ENCODE assay signal across 4 cellular contexts in the genomic region with DNA sequence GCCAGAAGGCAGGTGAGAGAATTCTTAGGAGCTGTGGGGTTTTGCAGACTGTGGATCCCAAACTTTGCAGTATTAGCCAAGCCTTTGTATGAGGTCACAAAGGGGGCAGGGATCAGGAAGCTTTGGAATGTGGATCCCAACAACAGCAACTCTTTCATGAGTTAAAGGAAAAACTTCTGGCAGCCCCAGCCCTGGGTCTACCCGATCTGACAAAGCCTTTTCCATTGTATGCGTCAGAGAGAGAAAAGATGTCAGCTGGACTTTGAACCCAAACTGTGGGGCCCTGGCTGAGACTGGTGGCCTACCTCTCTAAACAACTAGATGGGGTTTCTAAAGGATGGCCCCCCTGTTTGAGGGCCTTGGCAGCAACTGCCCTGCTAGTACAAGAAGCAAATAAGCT.
A peak's percentile ranks its signal among the peaks of the same experiment; 100 is the strongest.
DNase-seq lines count a peak whose midpoint lies in the region; ATAC-seq, FAIRE-seq and TF ChIP-seq lines count a peak whose summit lies in the region.
"Not testable (repeated sequence)": the region's sequence is repeated elsewhere in the genome, so short reads cannot be mapped to it uniquely, and the experiment has no call there.

No MANE protein-coding gene starts in this region.

- intact Hi-C loops in HepG2 (cut with micrococcal nuclease; ENCODE audit: unreplicated experiment): not testable (repeated sequence)

- H3K4me2 ChIP-seq in hepatocyte: not testable (repeated sequence)
- peak overlapping the region; percentile 62 for H3K4me2 ChIP-seq in HepG2 (ENCODE audit: low read depth, low read length)

- H3K27me3 ChIP-seq in endodermal cell (ENCODE audit: control insufficient read depth, insufficient read depth, low read length, poor library complexity, severe bottlenecking); hepatocyte; HepG2 (ENCODE audit: control insufficient read depth in 1 of 2, insufficient read depth in 2 of 2, low read length in 2 of 2): not testable (repeated sequence)

- H3K4me1 Mint-ChIP-seq in endodermal cell (peaks cover 29% of the 10 kb centered on the region), progenitor cell of endocrine pancreas (ENCODE audit: low read depth) (peaks cover 20% of the 10 kb centered on the region)

- POLR2A ChIA-PET in HepG2 (lab: Yijun Ruan, JAX): interaction anchor here (1.1 to 2.2 kb wide), 3 partner anchors 45 to 102 kb away, joined by 4 to 17 read pairs (median 4); a partner anchor contains a TSS

- not testable (repeated sequence) for ATAC-seq in HepG2

- TF ChIP-seq CTCF in endodermal cell (conservative IDR thresholded peaks at IDR 0.05); hepatocyte (IDR thresholded peaks at IDR 0.05; ENCODE audit: poor library complexity); HepG2 (CRISPR knock-in tag; IDR thresholded peaks at IDR 0.05); progenitor cell of endocrine pancreas (IDR thresholded peaks at IDR 0.05; ENCODE audit: unreplicated experiment): not testable (repeated sequence)

- in situ Hi-C loops in HepG2 (cut with HindIII; ENCODE audit: extremely low pct_ligation_motif_present, low pct_unique_long_range_greater_than_20kb): not testable (repeated sequence)

- CTCF ChIA-PET in HepG2 (lab: Yijun Ruan, JAX; ENCODE audit: low intra/inter-chr PET ratio, low total read pairs): not testable (repeated sequence)

- not testable (repeated sequence) for H3K9me2 ChIP-seq in hepatocyte (replicated peaks; ENCODE audit: insufficient read depth)

- not testable (repeated sequence) for H3K9me3 Mint-ChIP-seq in endodermal cell; progenitor cell of endocrine pancreas (ENCODE audit: low read depth)

- BruUV-seq in HepG2 (replicated peaks; lab: Mats Ljungman, UMichigan): not testable (repeated sequence)

- not testable (repeated sequence) for H3K4me1 ChIP-seq in endodermal cell (ENCODE audit: control insufficient read depth, insufficient read depth, low read length)
- H3K4me1 ChIP-seq in hepatocyte (ENCODE audit: insufficient read depth) (peaks cover 11% of the 10 kb centered on the region), HepG2 (ENCODE audit: insufficient read depth, low read length) (peaks cover 37% of the 10 kb centered on the region)

- peak; percentile 55 for FAIRE-seq in HepG2 (lab: Jason Lieb, UNC)

- not testable (repeated sequence) for H3K4me3 Mint-ChIP-seq in endodermal cell; progenitor cell of endocrine pancreas (ENCODE audit: low read depth)

- 75% methylated on average over 2 of the region's 2 CpGs; no CpG with 5 or more reads in 1 of the 2 experiments for WGBS in endodermal cell (ENCODE audit: insufficient coverage in 1 of 2, insufficient read length in 1 of 2), 2 experiments
- 42% methylated on average over 2 of the region's 2 CpGs for WGBS in hepatocyte (ENCODE audit: low lambda C conversion rate, missing lambda C conversion rate)
- 7% methylated on average over 2 of the region's 2 CpGs for WGBS in HepG2 (ENCODE audit: low lambda C conversion rate)

- not testable (repeated sequence) for H3K36me3 ChIP-seq in endodermal cell (ENCODE audit: control insufficient read depth, insufficient read depth, low read length); hepatocyte (replicated peaks; ENCODE audit: insufficient read depth, low read depth); HepG2 (replicated peaks in 1 of 2; ENCODE audit: control insufficient read depth in 1 of 2, insufficient read depth in 2 of 2, low read length in 2 of 2)

- not testable (repeated sequence) for H3K27me3 Mint-ChIP-seq in endodermal cell (ENCODE audit: insufficient read depth); progenitor cell of endocrine pancreas

- H3K9ac ChIP-seq in endodermal cell (ENCODE audit: extremely low read depth, low read length, poor library complexity, severe bottlenecking): not testable (repeated sequence)
- peak overlapping the region; percentile 49; the same call in 1 of the 2 replicates for H3K9ac ChIP-seq in HepG2 (ENCODE audit: insufficient read depth, low read depth, low read length)

- not testable (repeated sequence) for TF ChIP-seq EP300 in HepG2 (IDR thresholded peaks at IDR 0.05; ENCODE audit: low read depth in 2 of 2, low read length in 2 of 2); HepG2 (CRISPR knock-in tag; IDR thresholded peaks at IDR 0.05; ENCODE audit: borderline replicate concordance)

- H3K27ac Mint-ChIP-seq in endodermal cell: peak overlapping the region; percentile 55
- H3K27ac Mint-ChIP-seq in progenitor cell of endocrine pancreas: peak overlapping the region; percentile 33

- not testable (repeated sequence) for H3K27ac ChIP-seq in endodermal cell (ENCODE audit: low read depth, low read length)
- peak overlapping the region; percentile 82 for H3K27ac ChIP-seq in hepatocyte
- H3K27ac ChIP-seq in HepG2 (ENCODE audit: extremely low read length, insufficient read depth, low read length): peak overlapping the region; percentile 73

- H3K79me2 ChIP-seq in hepatocyte; HepG2 (ENCODE audit: insufficient read depth, low read length): not testable (repeated sequence)

- DNase-seq in endodermal cell; hepatocyte (ENCODE audit: low spot score); progenitor cell of endocrine pancreas (ENCODE audit: low spot score, unreplicated experiment): not testable (repeated sequence)
- peak; percentile 73 for DNase-seq in HepG2 (ENCODE audit: low spot score)

- H2AFZ ChIP-seq in hepatocyte; HepG2 (ENCODE audit: low read length): not testable (repeated sequence)

- H4K20me1 ChIP-seq in hepatocyte (ENCODE audit: insufficient read depth, poor library complexity, severe bottlenecking); HepG2 (ENCODE audit: insufficient read depth, low read length): not testable (repeated sequence)

- not testable (repeated sequence) for TF ChIP-seq POLR2A in HepG2 (IDR thresholded peaks at IDR 0.05; ENCODE audit: insufficient read depth in 1 of 2, low read depth in 2 of 2, low read length in 2 of 2)

- H3K9me3 ChIP-seq in endodermal cell (ENCODE audit: control insufficient read depth, low read length); hepatocyte (ENCODE audit: low read depth); HepG2 (ENCODE audit: low read length): not testable (repeated sequence)

- H3K4me3 ChIP-seq in endodermal cell (ENCODE audit: low read length); hepatocyte; HepG2 (replicated peaks in 1 of 3; ENCODE audit: insufficient read depth in 1 of 3, low read depth in 2 of 3, low read length in 3 of 3): not testable (repeated sequence)

- TF ChIP-seq RAD21 in HepG2 (CRISPR knock-in tag; IDR thresholded peaks at IDR 0.05): not testable (repeated sequence)

- not testable (repeated sequence) for H3K36me3 Mint-ChIP-seq in endodermal cell (ENCODE audit: low read depth); progenitor cell of endocrine pancreas (ENCODE audit: insufficient read depth)

TF ChIP-seq in HepG2, 621 proteins besides CTCF, POLR2A, EP300 and RAD21 (continues in another document):
- 0 out of 2 replicates have a peak, but pooled peaks have one; percentile 46 for TF ChIP-seq SMAD3 (CRISPR knock-in tag; IDR thresholded peaks at IDR 0.05)
- TF ChIP-seq SOX5 (CRISPR knock-in tag; IDR thresholded peaks at IDR 0.05; ENCODE audit: borderline replicate concordance): peak; percentile 65; the same call in 1 of the 2 replicates
- TF ChIP-seq NCOR1 (IDR thresholded peaks at IDR 0.05; ENCODE audit: borderline replicate concordance, low read length): 0 out of 2 replicates have a peak, but pooled peaks have one; percentile 31
- TF ChIP-seq, protein P1, sequence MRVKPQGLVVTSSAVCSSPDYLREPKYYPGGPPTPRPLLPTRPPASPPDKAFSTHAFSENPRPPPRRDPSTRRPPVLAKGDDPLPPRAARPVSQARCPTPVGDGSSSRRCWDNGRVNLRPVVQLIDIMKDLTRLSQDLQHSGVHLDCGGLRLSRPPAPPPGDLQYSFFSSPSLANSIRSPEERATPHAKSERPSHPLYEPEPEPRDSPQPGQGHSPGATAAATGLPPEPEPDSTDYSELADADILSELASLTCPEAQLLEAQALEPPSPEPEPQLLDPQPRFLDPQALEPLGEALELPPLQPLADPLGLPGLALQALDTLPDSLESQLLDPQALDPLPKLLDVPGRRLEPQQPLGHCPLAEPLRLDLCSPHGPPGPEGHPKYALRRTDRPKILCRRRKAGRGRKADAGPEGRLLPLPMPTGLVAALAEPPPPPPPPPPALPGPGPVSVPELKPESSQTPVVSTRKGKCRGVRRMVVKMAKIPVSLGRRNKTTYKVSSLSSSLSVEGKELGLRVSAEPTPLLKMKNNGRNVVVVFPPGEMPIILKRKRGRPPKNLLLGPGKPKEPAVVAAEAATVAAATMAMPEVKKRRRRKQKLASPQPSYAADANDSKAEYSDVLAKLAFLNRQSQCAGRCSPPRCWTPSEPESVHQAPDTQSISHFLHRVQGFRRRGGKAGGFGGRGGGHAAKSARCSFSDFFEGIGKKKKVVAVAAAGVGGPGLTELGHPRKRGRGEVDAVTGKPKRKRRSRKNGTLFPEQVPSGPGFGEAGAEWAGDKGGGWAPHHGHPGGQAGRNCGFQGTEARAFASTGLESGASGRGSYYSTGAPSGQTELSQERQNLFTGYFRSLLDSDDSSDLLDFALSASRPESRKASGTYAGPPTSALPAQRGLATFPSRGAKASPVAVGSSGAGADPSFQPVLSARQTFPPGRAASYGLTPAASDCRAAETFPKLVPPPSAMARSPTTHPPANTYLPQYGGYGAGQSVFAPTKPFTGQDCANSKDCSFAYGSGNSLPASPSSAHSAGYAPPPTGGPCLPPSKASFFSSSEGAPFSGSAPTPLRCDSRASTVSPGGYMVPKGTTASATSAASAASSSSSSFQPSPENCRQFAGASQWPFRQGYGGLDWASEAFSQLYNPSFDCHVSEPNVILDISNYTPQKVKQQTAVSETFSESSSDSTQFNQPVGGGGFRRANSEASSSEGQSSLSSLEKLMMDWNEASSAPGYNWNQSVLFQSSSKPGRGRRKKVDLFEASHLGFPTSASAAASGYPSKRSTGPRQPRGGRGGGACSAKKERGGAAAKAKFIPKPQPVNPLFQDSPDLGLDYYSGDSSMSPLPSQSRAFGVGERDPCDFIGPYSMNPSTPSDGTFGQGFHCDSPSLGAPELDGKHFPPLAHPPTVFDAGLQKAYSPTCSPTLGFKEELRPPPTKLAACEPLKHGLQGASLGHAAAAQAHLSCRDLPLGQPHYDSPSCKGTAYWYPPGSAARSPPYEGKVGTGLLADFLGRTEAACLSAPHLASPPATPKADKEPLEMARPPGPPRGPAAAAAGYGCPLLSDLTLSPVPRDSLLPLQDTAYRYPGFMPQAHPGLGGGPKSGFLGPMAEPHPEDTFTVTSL (CRISPR knock-in tag; IDR thresholded peaks at IDR 0.05; ENCODE audit: borderline replicate concordance): 0 out of 2 replicates have a peak, but pooled peaks have one; percentile 41
